1 cellular context compared by ENCODE assay signal in the genomic region with DNA sequence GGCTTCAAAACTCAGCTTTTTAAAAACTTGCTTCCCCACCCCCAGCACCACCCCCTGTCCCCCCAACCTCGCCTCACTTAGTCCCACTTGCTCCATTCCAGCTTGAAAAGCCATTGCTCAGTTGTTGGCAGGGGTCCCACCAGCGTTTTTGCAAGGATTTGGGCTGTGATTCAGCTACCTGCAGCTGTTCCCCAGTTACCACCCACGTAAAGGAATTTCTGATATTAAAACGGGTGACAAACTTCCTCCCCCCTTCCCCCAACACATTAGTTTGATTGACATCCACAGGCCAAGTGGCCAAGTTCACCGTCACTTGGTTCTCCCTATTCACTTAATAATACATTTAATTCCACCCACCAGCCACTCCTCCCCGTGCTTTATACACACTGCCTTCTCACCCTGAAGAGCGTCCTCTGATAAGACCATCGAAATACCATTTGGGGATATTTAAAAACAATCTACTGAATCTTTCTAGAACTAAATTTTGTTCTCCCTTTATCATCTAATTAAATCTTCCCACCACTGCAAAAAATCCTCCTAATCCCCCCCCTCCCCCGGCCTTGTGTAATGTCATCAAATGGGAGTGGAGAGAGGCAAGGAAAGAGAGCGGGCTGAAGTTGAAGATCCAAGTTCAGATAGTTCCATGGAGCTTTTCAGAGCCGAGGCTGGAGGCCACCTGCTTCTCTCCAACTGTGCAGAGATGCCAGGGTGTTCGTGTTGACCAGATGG.
TF ChIP-seq lines count a peak whose summit lies in the region.

No MANE protein-coding gene starts in this region.

TF ChIP-seq in IMR-90, 13 proteins besides CTCF, POLR2A, EP300 and RAD21 (continued from another document):
- TF ChIP-seq, protein P1, sequence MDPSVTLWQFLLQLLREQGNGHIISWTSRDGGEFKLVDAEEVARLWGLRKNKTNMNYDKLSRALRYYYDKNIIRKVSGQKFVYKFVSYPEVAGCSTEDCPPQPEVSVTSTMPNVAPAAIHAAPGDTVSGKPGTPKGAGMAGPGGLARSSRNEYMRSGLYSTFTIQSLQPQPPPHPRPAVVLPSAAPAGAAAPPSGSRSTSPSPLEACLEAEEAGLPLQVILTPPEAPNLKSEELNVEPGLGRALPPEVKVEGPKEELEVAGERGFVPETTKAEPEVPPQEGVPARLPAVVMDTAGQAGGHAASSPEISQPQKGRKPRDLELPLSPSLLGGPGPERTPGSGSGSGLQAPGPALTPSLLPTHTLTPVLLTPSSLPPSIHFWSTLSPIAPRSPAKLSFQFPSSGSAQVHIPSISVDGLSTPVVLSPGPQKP (IDR thresholded peaks at IDR 0.05; ENCODE audit: borderline replicate concordance, low read depth, low read length), result no peak
- no peak for TF ChIP-seq BHLHE40 (IDR thresholded peaks at IDR 0.05; ENCODE audit: low read depth, low read length)
- TF ChIP-seq MAFK (IDR thresholded peaks at IDR 0.05; ENCODE audit: low read depth, low read length), result no peak
- no peak for TF ChIP-seq MAZ (IDR thresholded peaks at IDR 0.05; ENCODE audit: borderline replicate concordance, low read depth, low read length)
- no peak for TF ChIP-seq SMC3 (IDR thresholded peaks at IDR 0.05; ENCODE audit: low read depth, low read length)
- TF ChIP-seq NFE2L2 (IDR thresholded peaks at IDR 0.05; ENCODE audit: low read depth, low read length), result no peak
- TF ChIP-seq CEBPB (IDR thresholded peaks at IDR 0.05; ENCODE audit: low read depth, low read length), result no peak
- TF ChIP-seq RFX5 (IDR thresholded peaks at IDR 0.05; ENCODE audit: low read depth, low read length), result no peak
